8 cellular contexts compared by ENCODE assay signal in genomic region chr2:25342372-25343186, GRCh38. TPM values are rescaled to one million over a fixed set of nuclear protein-coding genes. Genes with fewer than 3 reads are reported as not detected.
A peak's percentile ranks its signal among the peaks of the same experiment; 100 is the strongest.
DNase-seq lines count a peak whose midpoint lies in the region; ATAC-seq and TF ChIP-seq lines count a peak whose summit lies in the region.

No MANE protein-coding gene starts in this region.

- no peaks in the 10 kb centered on the region for H3K9me3 ChIP-seq in suprapubic skin

- H3K4me2 ChIP-seq in GM23338: peak overlapping the region; percentile 91

- no peaks in the 10 kb centered on the region for H3K9me3 Mint-ChIP-seq in GM23338

- H3K27me3 Mint-ChIP-seq in GM23338 (ENCODE audit: insufficient read depth, low read depth, poor library complexity): peaks cover 18% of the 10 kb centered on the region

- TF ChIP-seq EP300 in suprapubic skin (IDR thresholded peaks at IDR 0.05): no peak

- peak; percentile 86 for ATAC-seq in GM23338

- peak overlapping the region; percentile 65 for H3K4me3 ChIP-seq in GM23338
- peak overlapping the region; percentile 80 for H3K4me3 ChIP-seq in suprapubic skin

- H3K4me3 Mint-ChIP-seq in GM23338: peak overlapping the region; percentile 67

- no peaks in the 10 kb centered on the region for H3K9me2 ChIP-seq in GM23338 (ENCODE audit: insufficient read depth)

- DNase-seq in G401 (ENCODE audit: low spot score) (peak; percentile 77), GM23338 (ENCODE audit: low spot score) (peak; percentile 95), SK-MEL-5 (ENCODE audit: low read depth, low spot score) (peak; percentile 85), glomerular visceral epithelial cell (ENCODE audit: extremely low spot score) (peak; percentile 79), nucleus accumbens (lab: John Stamatoyannopoulos, UW) (peak in 53 of 56 donors; percentile 15 to 87 (median 73)), suprapubic skin (ENCODE audit: low spot score in 2 of 2) (peak in 1 of 2 donors; percentile 86)
- peak; percentile 82 for DNase-seq in activated naive CD4-positive, alpha-beta T cell treated with anti-CD3 and anti-CD28 coated beads, Interleukin-2, amount 50 U/mL, for 16 hours

- H3K27ac Mint-ChIP-seq in GM23338: no peak overlapping the region

- H3K27me3 ChIP-seq in GM23338 (ENCODE audit: insufficient read depth) (peaks cover 18% of the 10 kb centered on the region), suprapubic skin (no peaks in the 10 kb centered on the region)

- H3K36me3 ChIP-seq in GM23338 (ENCODE audit: insufficient read depth) (no peaks in the 10 kb centered on the region), suprapubic skin (no peaks in the 10 kb centered on the region)

- WGBS in suprapubic skin: 85% methylated on average over 10 of the region's 45 CpGs

- no peaks in the 10 kb centered on the region for H4K20me1 ChIP-seq in GM23338 (replicated peaks; ENCODE audit: insufficient read depth)

- no peaks in the 10 kb centered on the region for H3K79me2 ChIP-seq in GM23338 (replicated peaks; ENCODE audit: insufficient read depth)

- no peaks in the 10 kb centered on the region for H3K36me3 Mint-ChIP-seq in GM23338 (ENCODE audit: low read depth)

- peak; percentile 63 to 84 for TF ChIP-seq CTCF in GM23338 (conservative IDR thresholded peaks at IDR 0.05; ENCODE audit: low read depth in 2 of 2)
- TF ChIP-seq CTCF in LNCAP (IDR thresholded peaks at IDR 0.05): peak; percentile 76
- TF ChIP-seq CTCF in suprapubic skin (IDR thresholded peaks at IDR 0.05): peak; percentile 91 to 99

- TF ChIP-seq POLR2A in suprapubic skin (IDR thresholded peaks at IDR 0.05): no peak

- H3F3A ChIP-seq in GM23338 (replicated peaks; ENCODE audit: low read depth): peaks cover 13% of the 10 kb centered on the region; the same call in 1 of the 2 replicates

- H2AFZ ChIP-seq in GM23338: peak overlapping the region; percentile 90

- in situ Hi-C loops in G401 (cut with HindIII; ENCODE audit: low sequenced_read_pairs) (no loop called here), SK-MEL-5 (cut with HindIII; ENCODE audit: low pct_unique_long_range_greater_than_20kb, low sequenced_read_pairs) (no loop called here)

- H3K4me1 Mint-ChIP-seq in GM23338: peaks cover 27% of the 10 kb centered on the region

- H3K4me1 ChIP-seq in GM23338 (ENCODE audit: insufficient read depth) (peaks cover 6% of the 10 kb centered on the region; the same call in 1 of the 2 replicates), suprapubic skin (peaks cover 36% of the 10 kb centered on the region)

- no peak overlapping the region for H3K27ac ChIP-seq in GM23338 (ENCODE audit: low read depth)
- no peak overlapping the region for H3K27ac ChIP-seq in suprapubic skin

TF ChIP-seq in GM23338, 12 proteins besides CTCF, POLR2A, EP300 and RAD21:
- TF ChIP-seq EZH2 (IDR thresholded peaks at IDR 0.05; ENCODE audit: low read depth, unreplicated experiment): no peak
- peak; percentile 80 for TF ChIP-seq REST (IDR thresholded peaks at IDR 0.05; ENCODE audit: unreplicated experiment)
- peak; percentile 48; the same call in 1 of the 2 replicates for TF ChIP-seq CREB1 (CRISPR knock-in tag; IDR thresholded peaks at IDR 0.05; ENCODE audit: low read depth)
- TF ChIP-seq JUNB (IDR thresholded peaks at IDR 0.05; ENCODE audit: unreplicated experiment): no peak
- no peak for TF ChIP-seq ZNF331 (CRISPR knock-in tag; IDR thresholded peaks at IDR 0.05; ENCODE audit: low read depth)
- no peak for TF ChIP-seq ZNF462 (CRISPR knock-in tag; IDR thresholded peaks at IDR 0.05)
- TF ChIP-seq NANOG (IDR thresholded peaks at IDR 0.05; ENCODE audit: borderline replicate concordance): no peak
- TF ChIP-seq ZNF114 (CRISPR knock-in tag; IDR thresholded peaks at IDR 0.05): no peak

RNA-seq across cellular contexts. Expression of gene DNMT3A, which starts 0.9 kb away (rescaled TPM):
- 11.5 and 11.8 TPM in 2 replicates for total RNA-seq in G401 (2014; rRNA removed; shearing (Covaris generic))
- total RNA-seq in GM23338 (2014; rRNA removed; shearing (Covaris generic)): 67.2 and 80.4 TPM in 2 replicates
- 42.9 and 47.2 TPM in 2 replicates for polyA plus RNA-seq in GM23338 (2016; fragmentation: Nextera tagmentation; extraction: Ambion mirVana)
- total RNA-seq in SK-MEL-5 (2014; rRNA removed; shearing (Covaris generic)): 11.8 and 16.6 TPM in 2 replicates
- 9.2 and 15.7 TPM in 2 replicates for polyA plus RNA-seq in SK-MEL-5 (2015; cell fraction: cytosol; rRNA removed)
- polyA plus RNA-seq in SK-MEL-5 (2015; cell fraction: nucleus; rRNA removed): 54.3 and 66.5 TPM in 2 replicates
- 10 to 100 TPM in 2 of 4 donors, 1 to 10 TPM in 2; 4.0 to 12.8 (median 9.5) TPM for total RNA-seq in suprapubic skin
